ENCODE assay signal across 9 cellular contexts in genomic region chr5:157761690-157762611, GRCh38. TPM values are rescaled to one million over a fixed set of nuclear protein-coding genes. Genes with fewer than 3 reads are reported as not detected.
A peak's percentile ranks its signal among the peaks of the same experiment; 100 is the strongest.
DNase-seq lines count a peak whose midpoint lies in the region; FAIRE-seq and TF ChIP-seq lines count a peak whose summit lies in the region.
"Had no signal": no experiment of that assay in that cellular context is flagged by ENCODE, and none has a peak within 500 bp of the region (broad histone marks: within the 10 kb centered on the region; RNA-seq: fewer than 3 reads in every experiment).

No MANE protein-coding gene starts in this region.

- H3F3A ChIP-seq in OCI-LY1 (ENCODE audit: insufficient read depth, low read length) = no peaks in the 10 kb centered on the region

- WGBS in suprapubic skin = 40% methylated on average over 10 of the region's 10 CpGs

- TF ChIP-seq CTCF in GM20000 (IDR thresholded peaks at IDR 0.05; ENCODE audit: extremely low read depth, missing control alignments) (peak; percentile 73), OCI-LY1 (IDR thresholded peaks at IDR 0.05; ENCODE audit: low read length) (peak; percentile 79), bronchial epithelial cell (IDR thresholded peaks at IDR 0.05; ENCODE audit: insufficient read depth, low read length, severe bottlenecking) (peak; percentile 79), suprapubic skin (IDR thresholded peaks at IDR 0.05) (peak; percentile 58 to 72)

- no peaks in the 10 kb centered on the region for H3K4me1 ChIP-seq in OCI-LY1 (ENCODE audit: insufficient read depth, low read length, severe bottlenecking)
- H3K4me1 ChIP-seq in suprapubic skin = peaks cover 3% of the 10 kb centered on the region

- H3K27ac ChIP-seq in OCI-LY1 (ENCODE audit: low read depth, low read length, poor library complexity, severe bottlenecking) (no peak overlapping the region), suprapubic skin (no peak overlapping the region)
- H3K27ac ChIP-seq: BLaER1 had no signal

- DNase-seq in NCI-H1417 (lab: John Stamatoyannopoulos, UW) (peak; percentile 13 to 82 (median 75)), NCI-H1417 treated with DMSO at 0.1 percent for 48 hours (lab: John Stamatoyannopoulos, UW) (no peak), GM20000 (ENCODE audit: low spot score) (peak; percentile 70), HuH-7.5 (ENCODE audit: low spot score) (peak; percentile 40), bronchial epithelial cell (ENCODE audit: low read depth) (peak; percentile 69), kidney glomerular epithelial cell (lab: John Stamatoyannopoulos, UW) (peak; percentile 79), suprapubic skin (ENCODE audit: low spot score in 2 of 2) (no peak)

- no peaks in the 10 kb centered on the region for H3K79me2 ChIP-seq in OCI-LY1 (ENCODE audit: insufficient read depth, low read length)

- H3K9me2 ChIP-seq in OCI-LY1 (ENCODE audit: low read depth, low read length) = no peaks in the 10 kb centered on the region

- H2AFZ ChIP-seq in OCI-LY1 (ENCODE audit: low read length) = no peak overlapping the region

- H3K4me3 ChIP-seq in OCI-LY1 (ENCODE audit: low read depth, low read length, poor library complexity, severe bottlenecking) = no peak overlapping the region
- H3K4me3 ChIP-seq in bronchial epithelial cell (ENCODE audit: low read depth, low read length) = no peak overlapping the region
- no peak overlapping the region for H3K4me3 ChIP-seq in suprapubic skin
- H3K4me3 ChIP-seq: BLaER1 had no signal

- no peak for TF ChIP-seq POLR2A in suprapubic skin (IDR thresholded peaks at IDR 0.05)

- H3K27me3 ChIP-seq in OCI-LY1 (ENCODE audit: insufficient read depth, low read length) (no peaks in the 10 kb centered on the region), bronchial epithelial cell (ENCODE audit: control insufficient read depth, insufficient read depth, low read length) (no peaks in the 10 kb centered on the region), suprapubic skin (no peaks in the 10 kb centered on the region)
- H3K27me3 ChIP-seq: BLaER1 had no signal

- H3K4me2 ChIP-seq in OCI-LY1 (ENCODE audit: low read length) = no peak overlapping the region
- H3K4me2 ChIP-seq: BLaER1 had no signal

- FAIRE-seq in bronchial epithelial cell (lab: Jason Lieb, UNC) = peak; percentile 40

- H3K36me3 ChIP-seq in OCI-LY1 (ENCODE audit: insufficient read depth, low read length) = peaks cover 8% of the 10 kb centered on the region; the same call in 1 of the 2 replicates
- H3K36me3 ChIP-seq in bronchial epithelial cell (ENCODE audit: control insufficient read depth, insufficient read depth, low read length) = no peaks in the 10 kb centered on the region
- H3K36me3 ChIP-seq in suprapubic skin = no peaks in the 10 kb centered on the region
- H3K36me3 ChIP-seq: BLaER1 had no signal

- TF ChIP-seq EP300 in suprapubic skin (IDR thresholded peaks at IDR 0.05) = no peak

- H3K9me3 ChIP-seq in OCI-LY1 (ENCODE audit: low read length) (no peaks in the 10 kb centered on the region), suprapubic skin (no peaks in the 10 kb centered on the region)
- H3K9me3 ChIP-seq: BLaER1 had no signal

- H4K20me1 ChIP-seq in OCI-LY1 (ENCODE audit: insufficient read depth, low read length) = no peaks in the 10 kb centered on the region
- H4K20me1 ChIP-seq: BLaER1 had no signal

- H3K9ac ChIP-seq in OCI-LY1 (ENCODE audit: low read length) = no peak overlapping the region
- H3K9ac ChIP-seq: BLaER1 had no signal

RNA-seq across cellular contexts. Expression of gene LSM11, which starts 18.4 kb away (rescaled TPM):
- total RNA-seq in bronchial epithelial cell (2.9 and 4.5 TPM in 2 replicates), suprapubic skin (1 to 10 TPM; 2.9 to 5.2 (median 3.6) TPM)

RNA-seq across cellular contexts. Expression of gene THG1L, which starts 30.7 kb away (rescaled TPM):
- total RNA-seq in bronchial epithelial cell (31.5 and 38.2 TPM in 2 replicates), suprapubic skin (10 to 100 TPM in 2 of 4 donors, 1 to 10 TPM in 2; 5.1 to 14.5 (median 11.0) TPM)

Comparison
In these comparisons a context has a peak if more than half of its experiments do, and no peak if none do; other contexts are left out.
1. DNase-seq: peak in NCI-H1417 (3 of 3), GM20000 (single experiment), HuH-7.5 (single experiment), bronchial epithelial cell (single experiment) and kidney glomerular epithelial cell (single experiment); none in NCI-H1417 treated with DMSO at 0.1 percent for 48 hours (single experiment) and suprapubic skin (0 of 2).
2. Peak in every context shown above with its lines, with median percentiles within 50 percentile points of each other: CTCF ChIP-seq.